ENCODE assay signal across 1 cellular context in the genomic region with DNA sequence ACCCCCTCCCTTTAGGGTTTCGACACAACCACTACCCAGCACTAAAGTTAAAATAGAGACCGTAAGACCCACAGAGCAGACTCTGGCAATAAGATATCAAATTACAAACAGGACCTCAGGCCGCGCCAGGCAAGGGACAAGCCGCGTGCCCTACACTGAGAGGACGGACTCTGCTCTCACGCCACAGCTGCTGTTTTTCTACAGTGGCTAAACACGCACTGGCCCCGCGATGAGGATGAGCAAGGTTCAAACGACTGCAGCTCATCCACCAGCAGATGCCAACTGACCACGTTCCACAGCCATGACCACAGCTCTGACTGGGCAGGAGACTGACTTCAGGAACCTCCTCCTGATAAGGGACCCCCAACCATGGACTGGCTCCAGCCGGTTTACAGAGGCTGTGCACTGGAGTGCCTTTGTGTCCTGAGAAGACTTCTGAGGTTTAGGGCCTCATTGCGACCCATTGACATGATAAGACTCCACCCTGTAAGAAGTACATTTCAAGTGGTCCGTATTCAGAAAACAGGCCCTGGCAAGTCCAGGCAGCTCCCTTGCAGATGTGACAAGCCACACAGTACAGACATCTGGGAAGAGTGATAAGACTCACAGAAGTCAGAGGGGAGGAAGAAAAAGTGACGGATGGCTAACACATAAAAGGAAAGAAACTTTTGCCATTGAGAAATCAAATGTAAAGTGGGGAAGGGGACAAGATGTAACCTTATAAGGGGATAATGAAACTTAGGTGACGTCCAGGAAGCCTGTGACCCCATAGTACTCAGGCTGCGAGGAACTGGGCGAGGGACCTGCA.
TF ChIP-seq lines count a peak whose summit lies in the region.

No MANE protein-coding gene starts in this region.

TF ChIP-seq in K562, 482 proteins besides CTCF, POLR2A, EP300 and RAD21 (continued from another document and continues in another):
- TF ChIP-seq GTF2B (IDR thresholded peaks at IDR 0.05; ENCODE audit: extremely low read depth, insufficient read length) (no peak), ZNF140 (CRISPR knock-in tag; IDR thresholded peaks at IDR 0.05) (no peak), ZNF584 (CRISPR knock-in tag; IDR thresholded peaks at IDR 0.05; ENCODE audit: low read depth) (0 out of 2 replicates have a peak, but pooled peaks have one; percentile 49), TSHZ1 (CRISPR knock-in tag; IDR thresholded peaks at IDR 0.05) (no peak), FOXK2 (conservative IDR thresholded peaks at IDR 0.05 in 1 of 2, IDR thresholded peaks at IDR 0.05 in 1 of 2; ENCODE audit: low read depth in 2 of 2) (peak; percentile 10 to 59; a peak in 2 of 4 replicates), E4F1 (CRISPR knock-in tag; IDR thresholded peaks at IDR 0.05; ENCODE audit: borderline replicate concordance) (no peak), STAT5B (CRISPR knock-in tag; IDR thresholded peaks at IDR 0.05) (no peak), ZNF740 (CRISPR knock-in tag; IDR thresholded peaks at IDR 0.05) (no peak), ZNF740 (tag; IDR thresholded peaks at IDR 0.05) (no peak), ARNT (IDR thresholded peaks at IDR 0.05) (peak in 1 of 2 experiments; percentile 74; a peak in 2 of 4 replicates), HDAC1 (IDR thresholded peaks at IDR 0.05) (peak in 1 of 2 experiments; percentile 58; a peak in 1 of 4 replicates), JUND (IDR thresholded peaks at IDR 0.05; ENCODE audit: borderline replicate concordance, low read depth, low read length) (peak; percentile 54), JUND (tag; IDR thresholded peaks at IDR 0.05; ENCODE audit: borderline replicate concordance, low read depth, low read length) (peak; percentile 33; the same call in 1 of the 3 replicates), ZNF395 (CRISPR knock-in tag; IDR thresholded peaks at IDR 0.05) (peak; percentile 91), ZEB2 (IDR thresholded peaks at IDR 0.05) (peak; percentile 45; the same call in 1 of the 2 replicates), BRD4 (IDR thresholded peaks at IDR 0.05) (no peak), SMARCE1 (IDR thresholded peaks at IDR 0.05) (peak; percentile 87), LCOR (CRISPR knock-in tag; IDR thresholded peaks at IDR 0.05) (no peak), ZNF507 (tag; conservative IDR thresholded peaks at IDR 0.05) (no peak), RAD51 (IDR thresholded peaks at IDR 0.05; ENCODE audit: borderline replicate concordance, low read depth) (no peak), NR3C1 (CRISPR knock-in tag; IDR thresholded peaks at IDR 0.05) (no peak), MTF1 (CRISPR knock-in tag; IDR thresholded peaks at IDR 0.05; ENCODE audit: borderline replicate concordance) (no peak), ARID3A (IDR thresholded peaks at IDR 0.05; ENCODE audit: borderline replicate concordance, low read depth, low read length) (0 out of 2 replicates have a peak, but pooled peaks have one; percentile 52)
- TF ChIP-seq, protein P1, sequence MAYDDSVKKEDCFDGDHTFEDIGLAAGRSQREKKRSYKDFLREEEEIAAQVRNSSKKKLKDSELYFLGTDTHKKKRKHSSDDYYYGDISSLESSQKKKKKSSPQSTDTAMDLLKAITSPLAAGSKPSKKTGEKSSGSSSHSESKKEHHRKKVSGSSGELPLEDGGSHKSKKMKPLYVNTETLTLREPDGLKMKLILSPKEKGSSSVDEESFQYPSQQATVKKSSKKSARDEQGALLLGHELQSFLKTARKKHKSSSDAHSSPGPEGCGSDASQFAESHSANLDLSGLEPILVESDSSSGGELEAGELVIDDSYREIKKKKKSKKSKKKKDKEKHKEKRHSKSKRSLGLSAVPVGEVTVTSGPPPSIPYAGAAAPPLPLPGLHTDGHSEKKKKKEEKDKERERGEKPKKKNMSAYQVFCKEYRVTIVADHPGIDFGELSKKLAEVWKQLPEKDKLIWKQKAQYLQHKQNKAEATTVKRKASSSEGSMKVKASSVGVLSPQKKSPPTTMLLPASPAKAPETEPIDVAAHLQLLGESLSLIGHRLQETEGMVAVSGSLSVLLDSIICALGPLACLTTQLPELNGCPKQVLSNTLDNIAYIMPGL (CRISPR knock-in tag; IDR thresholded peaks at IDR 0.05): no peak
- TF ChIP-seq, protein P2, sequence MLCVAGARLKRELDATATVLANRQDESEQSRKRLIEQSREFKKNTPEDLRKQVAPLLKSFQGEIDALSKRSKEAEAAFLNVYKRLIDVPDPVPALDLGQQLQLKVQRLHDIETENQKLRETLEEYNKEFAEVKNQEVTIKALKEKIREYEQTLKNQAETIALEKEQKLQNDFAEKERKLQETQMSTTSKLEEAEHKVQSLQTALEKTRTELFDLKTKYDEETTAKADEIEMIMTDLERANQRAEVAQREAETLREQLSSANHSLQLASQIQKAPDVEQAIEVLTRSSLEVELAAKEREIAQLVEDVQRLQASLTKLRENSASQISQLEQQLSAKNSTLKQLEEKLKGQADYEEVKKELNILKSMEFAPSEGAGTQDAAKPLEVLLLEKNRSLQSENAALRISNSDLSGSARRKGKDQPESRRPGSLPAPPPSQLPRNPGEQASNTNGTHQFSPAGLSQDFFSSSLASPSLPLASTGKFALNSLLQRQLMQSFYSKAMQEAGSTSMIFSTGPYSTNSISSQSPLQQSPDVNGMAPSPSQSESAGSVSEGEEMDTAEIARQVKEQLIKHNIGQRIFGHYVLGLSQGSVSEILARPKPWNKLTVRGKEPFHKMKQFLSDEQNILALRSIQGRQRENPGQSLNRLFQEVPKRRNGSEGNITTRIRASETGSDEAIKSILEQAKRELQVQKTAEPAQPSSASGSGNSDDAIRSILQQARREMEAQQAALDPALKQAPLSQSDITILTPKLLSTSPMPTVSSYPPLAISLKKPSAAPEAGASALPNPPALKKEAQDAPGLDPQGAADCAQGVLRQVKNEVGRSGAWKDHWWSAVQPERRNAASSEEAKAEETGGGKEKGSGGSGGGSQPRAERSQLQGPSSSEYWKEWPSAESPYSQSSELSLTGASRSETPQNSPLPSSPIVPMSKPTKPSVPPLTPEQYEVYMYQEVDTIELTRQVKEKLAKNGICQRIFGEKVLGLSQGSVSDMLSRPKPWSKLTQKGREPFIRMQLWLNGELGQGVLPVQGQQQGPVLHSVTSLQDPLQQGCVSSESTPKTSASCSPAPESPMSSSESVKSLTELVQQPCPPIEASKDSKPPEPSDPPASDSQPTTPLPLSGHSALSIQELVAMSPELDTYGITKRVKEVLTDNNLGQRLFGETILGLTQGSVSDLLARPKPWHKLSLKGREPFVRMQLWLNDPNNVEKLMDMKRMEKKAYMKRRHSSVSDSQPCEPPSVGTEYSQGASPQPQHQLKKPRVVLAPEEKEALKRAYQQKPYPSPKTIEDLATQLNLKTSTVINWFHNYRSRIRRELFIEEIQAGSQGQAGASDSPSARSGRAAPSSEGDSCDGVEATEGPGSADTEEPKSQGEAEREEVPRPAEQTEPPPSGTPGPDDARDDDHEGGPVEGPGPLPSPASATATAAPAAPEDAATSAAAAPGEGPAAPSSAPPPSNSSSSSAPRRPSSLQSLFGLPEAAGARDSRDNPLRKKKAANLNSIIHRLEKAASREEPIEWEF (CRISPR knock-in tag; IDR thresholded peaks at IDR 0.05): peak; percentile 93
